In the genomic region with DNA sequence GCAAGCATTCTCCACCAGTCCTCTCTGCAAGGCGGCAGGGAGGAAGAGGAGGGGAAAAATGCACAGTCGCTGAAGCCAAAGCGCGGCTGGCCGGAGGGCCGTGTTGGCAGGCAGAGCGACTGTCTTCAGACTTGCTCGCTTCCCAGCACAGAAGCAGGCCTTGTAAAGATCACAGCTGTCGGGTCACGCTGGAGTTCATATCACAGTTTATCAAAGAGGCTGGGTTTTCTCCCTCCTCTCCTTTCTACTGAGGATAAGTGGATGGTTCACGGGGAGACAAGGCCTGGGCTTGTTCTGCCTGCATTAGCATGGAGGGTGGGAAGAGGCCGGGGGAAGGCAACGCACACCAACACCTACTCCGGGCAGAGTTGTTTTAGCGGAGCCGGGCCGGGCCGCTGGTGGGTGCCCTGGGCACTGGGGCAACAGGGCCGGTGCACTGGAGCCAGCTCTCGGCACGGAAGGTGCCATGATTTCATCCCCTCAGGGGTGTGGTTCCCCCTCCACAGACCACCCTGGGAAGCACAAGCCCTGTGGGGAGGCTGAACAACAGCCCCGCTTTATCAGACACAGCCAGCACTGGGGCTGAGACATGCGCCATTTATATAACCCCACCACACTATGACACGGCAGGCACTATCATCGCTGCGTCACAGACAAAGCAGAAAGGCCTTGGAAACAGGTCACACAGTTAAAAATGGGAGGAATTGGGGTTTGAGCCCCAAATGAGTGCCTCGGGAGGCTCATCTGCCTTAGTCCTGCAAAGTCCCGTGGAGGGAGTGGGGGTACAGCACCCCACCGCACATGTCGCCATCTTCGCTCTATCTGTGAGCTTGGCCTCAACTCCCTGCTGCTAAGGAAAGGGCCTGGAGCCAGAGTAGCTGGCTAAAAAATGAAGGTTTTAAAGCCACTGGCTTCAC, we compare ENCODE assay signal across 9 cellular contexts. TPM values are rescaled to one million over a fixed set of nuclear protein-coding genes. Genes with fewer than 3 reads are reported as not detected.
DNase-seq lines count a peak whose midpoint lies in the region; ATAC-seq, FAIRE-seq and TF ChIP-seq lines count a peak whose summit lies in the region.
"Had no signal": no experiment of that assay in that cellular context is flagged by ENCODE, and none has a peak within 500 bp of the region (broad histone marks: within the 10 kb centered on the region; RNA-seq: fewer than 3 reads in every experiment).

No MANE protein-coding gene starts in this region.

- peak overlapping the region; percentile 76 for H3K27ac Mint-ChIP-seq in Caco-2 (ENCODE audit: unreplicated experiment)

- no peaks in the 10 kb centered on the region for H3K9me3 ChIP-seq in Caco-2
- H3K9me3 ChIP-seq in kidney (ENCODE audit: control insufficient read depth in 1 of 2, low read length in 2 of 2) = no peaks in the 10 kb centered on the region

- H3K27me3 ChIP-seq in Caco-2 (replicated peaks; ENCODE audit: control insufficient read depth, insufficient read depth, low read length) (no peaks in the 10 kb centered on the region), rectal smooth muscle tissue (ENCODE audit: control insufficient read depth, insufficient read depth, low read length) (no peaks in the 10 kb centered on the region)

- H3K27me3 Mint-ChIP-seq in Caco-2 (ENCODE audit: insufficient read depth, unreplicated experiment) = no peaks in the 10 kb centered on the region

- DNase-seq in Caco-2 = no peak
- DNase-seq in kidney = peak; percentile 92
- DNase-seq in stimulated activated CD4-positive, alpha-beta T cell treated with anti-CD3 and anti-CD28 coated beads, Interleukin-4, amount 100 ng/mL, for 24 hours = no peak
- no peak for DNase-seq in NCI-H524 (lab: John Stamatoyannopoulos, UW)
- DNase-seq: AML-193 had no signal

- peak overlapping the region in 1 of 2 donors; percentile 14 for H3K9ac ChIP-seq in kidney (ENCODE audit: low read length in 2 of 2)
- no peak overlapping the region for H3K9ac ChIP-seq in rectal smooth muscle tissue (ENCODE audit: low read length)

- H3K36me3 Mint-ChIP-seq in Caco-2 (ENCODE audit: insufficient read depth, unreplicated experiment) = no peaks in the 10 kb centered on the region

- TF ChIP-seq CTCF in Caco-2 (IDR thresholded peaks at IDR 0.05; ENCODE audit: insufficient read depth in 1 of 2, low read depth in 1 of 2, low read length in 1 of 2, severe bottlenecking in 1 of 2, unreplicated experiment in 1 of 2) = no peak
- TF ChIP-seq CTCF in kidney (IDR thresholded peaks at IDR 0.05; ENCODE audit: borderline replicate concordance, extremely low read depth, insufficient read depth) = no peak

- FAIRE-seq in kidney (lab: Jason Lieb, UNC) = no peak

- intact Hi-C loops in Caco-2 (cut with micrococcal nuclease; ENCODE audit: unreplicated experiment) (no loop called here), kidney (cut with DNase I) (no loop called here)

- H3K9me3 Mint-ChIP-seq in Caco-2 (ENCODE audit: unreplicated experiment) = no peaks in the 10 kb centered on the region

- H3K4me1 ChIP-seq in Caco-2 = peaks cover 18% of the 10 kb centered on the region
- H3K4me1 ChIP-seq in kidney (ENCODE audit: control insufficient read depth in 1 of 2, insufficient read depth in 1 of 2, low read depth in 1 of 2, low read length in 2 of 2) = peaks cover 24 to 30% of the 10 kb centered on the region in 2 donors
- H3K4me1 ChIP-seq in rectal smooth muscle tissue (ENCODE audit: control insufficient read depth, insufficient read depth, low read length) = peaks cover 27% of the 10 kb centered on the region

- H3K36me3 ChIP-seq in Caco-2 (ENCODE audit: control insufficient read depth, insufficient read depth, low read length) = no peaks in the 10 kb centered on the region; the same call in none of the 2 replicates
- peaks cover 0 to 6% of the 10 kb centered on the region in 2 donors for H3K36me3 ChIP-seq in kidney (ENCODE audit: control insufficient read depth in 1 of 2, insufficient read depth in 2 of 2, low read length in 2 of 2)
- H3K36me3 ChIP-seq in rectal smooth muscle tissue (ENCODE audit: control insufficient read depth, insufficient read depth, low read length) = no peaks in the 10 kb centered on the region

- no TSS peak for BruUV-seq in Caco-2 (replicated peaks; lab: Mats Ljungman, UMichigan)

- H3K27ac ChIP-seq in cingulate gyrus (ENCODE audit: low read depth, low read length) = peak overlapping the region; percentile 89
- peak overlapping the region; percentile 81 to 88 for H3K27ac ChIP-seq in kidney (ENCODE audit: low read depth in 2 of 2, low read length in 2 of 2)
- peak overlapping the region; percentile 96 for H3K27ac ChIP-seq in rectal smooth muscle tissue (ENCODE audit: low read depth, low read length)

- no peaks in the 10 kb centered on the region for H3K4me1 Mint-ChIP-seq in Caco-2 (ENCODE audit: low read depth, unreplicated experiment)

- POLR2A ChIA-PET in Caco-2 (lab: Charles Lee) = interaction anchor here (0.7 kb wide), 2 partner anchors 51 to 1070 kb away, joined by 3 to 5 read pairs; no protein-coding TSS in a partner anchor

- ATAC-seq in GM18498 (IDR thresholded peaks at IDR 0.05; ENCODE audit: unreplicated experiment) (no peak), HG03039 (IDR thresholded peaks at IDR 0.05; ENCODE audit: unreplicated experiment) (no peak)

- CTCF ChIA-PET in Caco-2 (lab: Charles Lee) = interaction anchor here (0.9 kb wide), 1 partner anchor 40 kb away, joined by 3 read pairs; no protein-coding TSS in a partner anchor

- H3K4me3 ChIP-seq in Caco-2 (ENCODE audit: low read depth, low read length) (no peak overlapping the region), kidney (ENCODE audit: low read length in 2 of 2) (no peak overlapping the region), rectal smooth muscle tissue (ENCODE audit: low read length) (peak overlapping the region; percentile 16)

- no peak overlapping the region for H3K4me3 Mint-ChIP-seq in Caco-2 (ENCODE audit: unreplicated experiment)

RNA-seq across cellular contexts. Expression of gene MTSS2, which starts 40.3 kb away (rescaled TPM):
- total RNA-seq in Caco-2 (2022) (45.5 and 64.1 TPM in 2 replicates), kidney (33.0 TPM)
- 19.2 TPM for polyA plus RNA-seq in kidney (ENCODE audit: insufficient read depth, low read depth, low replicate concordance)
